In the genomic region with DNA sequence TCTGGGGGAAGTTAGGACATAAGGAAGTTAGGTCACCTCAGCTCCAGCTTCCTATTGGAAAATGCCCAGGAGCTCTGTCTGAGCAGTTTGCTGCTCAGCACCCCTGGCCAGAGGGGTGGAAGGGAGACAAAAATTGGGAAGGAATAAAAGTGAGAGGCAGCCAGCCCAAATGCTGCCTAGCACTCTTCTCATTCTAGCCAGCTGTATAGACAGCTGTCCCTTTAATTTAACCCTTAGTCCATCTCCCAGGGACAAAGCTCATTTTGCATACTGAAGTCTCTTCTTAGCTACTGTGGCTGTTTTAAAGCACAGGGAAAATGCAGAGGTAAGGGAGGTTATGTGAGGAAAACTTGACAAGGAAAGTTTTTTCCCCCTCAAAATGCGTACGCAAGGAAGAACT, we compare ENCODE assay signal across 1 cellular context.
TF ChIP-seq lines count a peak whose summit lies in the region.

No MANE protein-coding gene starts in this region.

TF ChIP-seq in GM23338, 12 proteins besides CTCF, POLR2A, EP300 and RAD21 (continued from another document):
- TF ChIP-seq, protein P1, sequence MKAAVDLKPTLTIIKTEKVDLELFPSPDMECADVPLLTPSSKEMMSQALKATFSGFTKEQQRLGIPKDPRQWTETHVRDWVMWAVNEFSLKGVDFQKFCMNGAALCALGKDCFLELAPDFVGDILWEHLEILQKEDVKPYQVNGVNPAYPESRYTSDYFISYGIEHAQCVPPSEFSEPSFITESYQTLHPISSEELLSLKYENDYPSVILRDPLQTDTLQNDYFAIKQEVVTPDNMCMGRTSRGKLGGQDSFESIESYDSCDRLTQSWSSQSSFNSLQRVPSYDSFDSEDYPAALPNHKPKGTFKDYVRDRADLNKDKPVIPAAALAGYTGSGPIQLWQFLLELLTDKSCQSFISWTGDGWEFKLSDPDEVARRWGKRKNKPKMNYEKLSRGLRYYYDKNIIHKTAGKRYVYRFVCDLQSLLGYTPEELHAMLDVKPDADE (IDR thresholded peaks at IDR 0.05): no peak
- TF ChIP-seq CREB1 (CRISPR knock-in tag; IDR thresholded peaks at IDR 0.05; ENCODE audit: low read depth): no peak
- TF ChIP-seq, protein P2, sequence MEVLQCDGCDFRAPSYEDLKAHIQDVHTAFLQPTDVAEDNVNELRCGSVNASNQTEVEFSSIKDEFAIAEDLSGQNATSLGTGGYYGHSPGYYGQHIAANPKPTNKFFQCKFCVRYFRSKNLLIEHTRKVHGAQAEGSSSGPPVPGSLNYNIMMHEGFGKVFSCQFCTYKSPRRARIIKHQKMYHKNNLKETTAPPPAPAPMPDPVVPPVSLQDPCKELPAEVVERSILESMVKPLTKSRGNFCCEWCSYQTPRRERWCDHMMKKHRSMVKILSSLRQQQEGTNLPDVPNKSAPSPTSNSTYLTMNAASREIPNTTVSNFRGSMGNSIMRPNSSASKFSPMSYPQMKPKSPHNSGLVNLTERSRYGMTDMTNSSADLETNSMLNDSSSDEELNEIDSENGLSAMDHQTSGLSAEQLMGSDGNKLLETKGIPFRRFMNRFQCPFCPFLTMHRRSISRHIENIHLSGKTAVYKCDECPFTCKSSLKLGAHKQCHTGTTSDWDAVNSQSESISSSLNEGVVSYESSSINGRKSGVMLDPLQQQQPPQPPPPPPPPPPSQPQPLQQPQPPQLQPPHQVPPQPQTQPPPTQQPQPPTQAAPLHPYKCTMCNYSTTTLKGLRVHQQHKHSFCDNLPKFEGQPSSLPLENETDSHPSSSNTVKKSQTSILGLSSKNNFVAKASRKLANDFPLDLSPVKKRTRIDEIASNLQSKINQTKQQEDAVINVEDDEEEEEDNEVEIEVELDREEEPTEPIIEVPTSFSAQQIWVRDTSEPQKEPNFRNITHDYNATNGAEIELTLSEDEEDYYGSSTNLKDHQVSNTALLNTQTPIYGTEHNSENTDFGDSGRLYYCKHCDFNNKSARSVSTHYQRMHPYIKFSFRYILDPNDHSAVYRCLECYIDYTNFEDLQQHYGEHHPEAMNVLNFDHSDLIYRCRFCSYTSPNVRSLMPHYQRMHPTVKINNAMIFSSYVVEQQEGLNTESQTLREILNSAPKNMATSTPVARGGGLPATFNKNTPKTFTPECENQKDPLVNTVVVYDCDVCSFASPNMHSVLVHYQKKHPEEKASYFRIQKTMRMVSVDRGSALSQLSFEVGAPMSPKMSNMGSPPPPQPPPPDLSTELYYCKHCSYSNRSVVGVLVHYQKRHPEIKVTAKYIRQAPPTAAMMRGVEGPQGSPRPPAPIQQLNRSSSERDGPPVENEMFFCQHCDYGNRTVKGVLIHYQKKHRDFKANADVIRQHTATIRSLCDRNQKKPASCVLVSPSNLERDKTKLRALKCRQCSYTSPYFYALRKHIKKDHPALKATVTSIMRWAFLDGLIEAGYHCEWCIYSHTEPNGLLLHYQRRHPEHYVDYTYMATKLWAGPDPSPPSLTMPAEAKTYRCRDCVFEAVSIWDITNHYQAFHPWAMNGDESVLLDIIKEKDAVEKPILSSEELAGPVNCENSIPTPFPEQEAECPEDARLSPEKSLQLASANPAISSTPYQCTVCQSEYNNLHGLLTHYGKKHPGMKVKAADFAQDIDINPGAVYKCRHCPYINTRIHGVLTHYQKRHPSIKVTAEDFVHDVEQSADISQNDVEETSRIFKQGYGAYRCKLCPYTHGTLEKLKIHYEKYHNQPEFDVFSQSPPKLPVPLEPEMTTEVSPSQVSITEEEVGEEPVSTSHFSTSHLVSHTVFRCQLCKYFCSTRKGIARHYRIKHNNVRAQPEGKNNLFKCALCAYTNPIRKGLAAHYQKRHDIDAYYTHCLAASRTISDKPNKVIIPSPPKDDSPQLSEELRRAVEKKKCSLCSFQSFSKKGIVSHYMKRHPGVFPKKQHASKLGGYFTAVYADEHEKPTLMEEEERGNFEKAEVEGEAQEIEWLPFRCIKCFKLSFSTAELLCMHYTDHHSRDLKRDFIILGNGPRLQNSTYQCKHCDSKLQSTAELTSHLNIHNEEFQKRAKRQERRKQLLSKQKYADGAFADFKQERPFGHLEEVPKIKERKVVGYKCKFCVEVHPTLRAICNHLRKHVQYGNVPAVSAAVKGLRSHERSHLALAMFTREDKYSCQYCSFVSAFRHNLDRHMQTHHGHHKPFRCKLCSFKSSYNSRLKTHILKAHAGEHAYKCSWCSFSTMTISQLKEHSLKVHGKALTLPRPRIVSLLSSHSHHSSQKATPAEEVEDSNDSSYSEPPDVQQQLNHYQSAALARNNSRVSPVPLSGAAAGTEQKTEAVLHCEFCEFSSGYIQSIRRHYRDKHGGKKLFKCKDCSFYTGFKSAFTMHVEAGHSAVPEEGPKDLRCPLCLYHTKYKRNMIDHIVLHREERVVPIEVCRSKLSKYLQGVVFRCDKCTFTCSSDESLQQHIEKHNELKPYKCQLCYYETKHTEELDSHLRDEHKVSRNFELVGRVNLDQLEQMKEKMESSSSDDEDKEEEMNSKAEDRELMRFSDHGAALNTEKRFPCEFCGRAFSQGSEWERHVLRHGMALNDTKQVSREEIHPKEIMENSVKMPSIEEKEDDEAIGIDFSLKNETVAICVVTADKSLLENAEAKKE (CRISPR knock-in tag; IDR thresholded peaks at IDR 0.05): no peak
